ENCODE assay signal across 13 cellular contexts in the genomic region with DNA sequence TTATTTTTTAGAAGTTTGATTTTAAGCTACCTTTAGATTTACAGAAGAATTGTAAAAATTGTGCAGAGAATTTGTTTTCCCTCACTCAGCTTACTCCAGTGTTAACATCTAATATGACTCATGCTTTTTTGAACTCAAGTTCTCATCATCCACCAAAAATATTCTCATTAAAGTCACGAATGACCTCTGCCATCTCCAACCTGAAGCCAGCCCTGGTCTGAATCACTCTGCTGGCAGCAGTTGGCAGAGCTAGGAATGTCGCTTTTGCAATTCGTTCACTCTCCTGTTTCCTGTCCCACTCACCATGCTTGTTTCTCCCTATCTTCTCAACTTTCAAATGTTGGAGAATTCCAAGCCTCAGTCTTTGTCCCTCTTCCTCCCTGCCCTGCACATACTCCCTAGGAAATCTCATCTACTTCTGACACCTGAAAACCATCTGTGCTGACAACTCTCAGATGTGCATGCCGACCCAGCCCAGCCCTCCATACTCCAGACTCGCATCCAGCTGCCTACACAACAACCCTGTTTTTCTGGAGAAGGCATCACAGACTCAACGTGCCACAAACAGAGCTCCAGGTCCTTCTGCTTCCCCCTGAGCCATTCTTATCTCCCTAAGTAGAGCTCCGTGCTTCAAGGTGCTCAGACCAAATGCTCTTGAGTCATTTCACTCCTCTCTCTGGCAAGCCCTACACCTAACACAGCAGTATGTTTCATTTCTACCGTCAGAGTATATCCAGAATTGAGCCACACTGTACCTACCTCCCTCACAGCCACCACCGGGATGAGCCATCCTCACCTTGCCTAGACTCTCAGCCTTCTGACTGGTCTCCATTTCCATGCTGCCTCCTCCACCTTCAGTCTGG. TPM values are rescaled to one million over a fixed set of nuclear protein-coding genes. Genes with fewer than 3 reads are reported as not detected.
DNase-seq lines count a peak whose midpoint lies in the region; ATAC-seq, FAIRE-seq and TF ChIP-seq lines count a peak whose summit lies in the region.
"Had no signal": no experiment of that assay in that cellular context is flagged by ENCODE, and none has a peak within 500 bp of the region (broad histone marks: within the 10 kb centered on the region; RNA-seq: fewer than 3 reads in every experiment).

No MANE protein-coding gene starts in this region.

- TF ChIP-seq POLR2A in H54 (IDR thresholded peaks at IDR 0.05; ENCODE audit: low read depth, low read length) = no peak

- DNase-seq in EL (peak; percentile 58), H54 (ENCODE audit: insufficient read length, low spot score) (peak; percentile 24), RCC 7860 (ENCODE audit: low spot score) (peak; percentile 50), osteoblast (ENCODE audit: insufficient read length, low spot score, missing footprints) (peak; percentile 91), SKM-1 (lab: John Stamatoyannopoulos, UW; ENCODE audit: unreplicated experiment) (no peak), mucosa of gallbladder (ENCODE audit: low spot score) (no peak), BE2C (no peak)
- DNase-seq: activated T-cell treated with anti-CD3 and anti-CD28 coated beads, Interleukin-2, amount 50 U/mL, for 24 hours; esophagus squamous epithelium; naive B cell had no signal

- peaks cover 14% of the 10 kb centered on the region for H3K4me1 ChIP-seq in osteoblast (ENCODE audit: insufficient read depth, low read length)
- no peaks in the 10 kb centered on the region for H3K4me1 ChIP-seq in BE2C
- H3K4me1 ChIP-seq: esophagus squamous epithelium had no signal

- H3K36me3 ChIP-seq in osteoblast (ENCODE audit: insufficient read depth, low read length) (no peaks in the 10 kb centered on the region), BE2C (no peaks in the 10 kb centered on the region)
- H3K36me3 ChIP-seq: esophagus squamous epithelium had no signal

- no peaks in the 10 kb centered on the region for H3K79me2 ChIP-seq in osteoblast (ENCODE audit: insufficient read depth, low read length)

- FAIRE-seq in H54 (lab: Jason Lieb, UNC) (no peak), RCC 7860 (lab: Jason Lieb, UNC) (no peak)
- FAIRE-seq: D721Med had no signal

- TF ChIP-seq CTCF in osteoblast (IDR thresholded peaks at IDR 0.05; ENCODE audit: extremely low read depth, low read depth, low read length) (no peak), BE2C (IDR thresholded peaks at IDR 0.05; ENCODE audit: low read depth, low read length) (no peak)

- peak overlapping the region; percentile 3 for H3K4me2 ChIP-seq in osteoblast (ENCODE audit: insufficient read depth, low read length)
- H3K4me2 ChIP-seq: smooth muscle cell had no signal

- no peak overlapping the region for H2AFZ ChIP-seq in osteoblast (ENCODE audit: low read length)

- ATAC-seq in GM21526 (IDR thresholded peaks at IDR 0.05; ENCODE audit: low FRiP score, unreplicated experiment) = no peak

- H4K20me1 ChIP-seq in osteoblast (ENCODE audit: insufficient read depth, low read length) = no peaks in the 10 kb centered on the region

- H3K27me3 ChIP-seq in osteoblast (ENCODE audit: insufficient read depth, low read length) (no peaks in the 10 kb centered on the region), BE2C (no peaks in the 10 kb centered on the region)

- no peak overlapping the region for H3K27ac ChIP-seq in osteoblast (ENCODE audit: low read depth, low read length)
- H3K27ac ChIP-seq: esophagus squamous epithelium had no signal

- H3K9me3 ChIP-seq in osteoblast (ENCODE audit: low read depth, low read length) = no peaks in the 10 kb centered on the region
- H3K9me3 ChIP-seq in BE2C = no peaks in the 10 kb centered on the region
- H3K9me3 ChIP-seq: esophagus squamous epithelium had no signal

- H3K4me3 ChIP-seq in osteoblast (ENCODE audit: insufficient read depth, low read length) (no peak overlapping the region), BE2C (ENCODE audit: low read depth, low read length) (no peak overlapping the region)
- H3K4me3 ChIP-seq: esophagus squamous epithelium, smooth muscle cell had no signal

RNA-seq across cellular contexts. Expression of a gene that starts 24.9 kb away (rescaled TPM):
- total RNA-seq in osteoblast (not detected in 2 replicates), mucosa of gallbladder (not detected)
- not detected for polyA plus RNA-seq in BE2C (2012; ENCODE audit: insufficient read depth, insufficient read length, low read depth)
- total RNA-seq: esophagus squamous epithelium, smooth muscle cell had no signal
- polyA plus RNA-seq: smooth muscle cell had no signal

Comparison
In these comparisons a context has a peak if more than half of its experiments do, and no peak if none do; other contexts are left out.
1. DNase-seq: peak in EL (single experiment), H54 (single experiment), RCC 7860 (single experiment) and osteoblast (single experiment); none in SKM-1 (single experiment), mucosa of gallbladder (single experiment) and BE2C (single experiment).